ENCODE assay signal across 1 cellular context in the genomic region with DNA sequence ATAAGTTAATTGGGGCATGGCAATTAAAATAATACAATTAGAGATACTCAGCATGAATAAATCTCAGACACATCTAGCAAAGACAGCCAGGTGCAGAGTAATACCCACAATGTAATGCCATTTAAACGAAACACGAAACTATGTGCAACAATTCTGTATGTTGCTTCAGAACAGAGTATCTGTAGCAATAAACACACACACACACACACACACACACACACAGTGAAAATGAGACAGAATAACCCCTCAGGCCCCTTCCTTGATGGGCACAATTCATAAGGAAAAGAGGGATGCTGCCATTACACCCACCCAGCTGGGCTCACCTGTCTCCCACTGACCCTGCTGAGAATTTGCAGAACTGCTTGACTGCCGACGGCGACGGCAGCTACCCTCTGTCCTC.
TF ChIP-seq lines count a peak whose summit lies in the region.

No MANE protein-coding gene starts in this region.

TF ChIP-seq in GM23338, 12 proteins besides CTCF, POLR2A, EP300 and RAD21:
- TF ChIP-seq EZH2phosphoT487 (IDR thresholded peaks at IDR 0.05; ENCODE audit: unreplicated experiment) (no peak), STAT1 (IDR thresholded peaks at IDR 0.05; ENCODE audit: unreplicated experiment) (no peak), EZH2 (IDR thresholded peaks at IDR 0.05; ENCODE audit: low read depth, unreplicated experiment) (no peak), NANOG (IDR thresholded peaks at IDR 0.05; ENCODE audit: borderline replicate concordance) (no peak), POLR2AphosphoS5 (IDR thresholded peaks at IDR 0.05; ENCODE audit: low read depth) (no peak), ZNF331 (CRISPR knock-in tag; IDR thresholded peaks at IDR 0.05; ENCODE audit: low read depth) (no peak), JUNB (IDR thresholded peaks at IDR 0.05; ENCODE audit: unreplicated experiment) (no peak), CREB1 (CRISPR knock-in tag; IDR thresholded peaks at IDR 0.05; ENCODE audit: low read depth) (no peak), ZNF114 (CRISPR knock-in tag; IDR thresholded peaks at IDR 0.05) (no peak)
- TF ChIP-seq, protein P1, sequence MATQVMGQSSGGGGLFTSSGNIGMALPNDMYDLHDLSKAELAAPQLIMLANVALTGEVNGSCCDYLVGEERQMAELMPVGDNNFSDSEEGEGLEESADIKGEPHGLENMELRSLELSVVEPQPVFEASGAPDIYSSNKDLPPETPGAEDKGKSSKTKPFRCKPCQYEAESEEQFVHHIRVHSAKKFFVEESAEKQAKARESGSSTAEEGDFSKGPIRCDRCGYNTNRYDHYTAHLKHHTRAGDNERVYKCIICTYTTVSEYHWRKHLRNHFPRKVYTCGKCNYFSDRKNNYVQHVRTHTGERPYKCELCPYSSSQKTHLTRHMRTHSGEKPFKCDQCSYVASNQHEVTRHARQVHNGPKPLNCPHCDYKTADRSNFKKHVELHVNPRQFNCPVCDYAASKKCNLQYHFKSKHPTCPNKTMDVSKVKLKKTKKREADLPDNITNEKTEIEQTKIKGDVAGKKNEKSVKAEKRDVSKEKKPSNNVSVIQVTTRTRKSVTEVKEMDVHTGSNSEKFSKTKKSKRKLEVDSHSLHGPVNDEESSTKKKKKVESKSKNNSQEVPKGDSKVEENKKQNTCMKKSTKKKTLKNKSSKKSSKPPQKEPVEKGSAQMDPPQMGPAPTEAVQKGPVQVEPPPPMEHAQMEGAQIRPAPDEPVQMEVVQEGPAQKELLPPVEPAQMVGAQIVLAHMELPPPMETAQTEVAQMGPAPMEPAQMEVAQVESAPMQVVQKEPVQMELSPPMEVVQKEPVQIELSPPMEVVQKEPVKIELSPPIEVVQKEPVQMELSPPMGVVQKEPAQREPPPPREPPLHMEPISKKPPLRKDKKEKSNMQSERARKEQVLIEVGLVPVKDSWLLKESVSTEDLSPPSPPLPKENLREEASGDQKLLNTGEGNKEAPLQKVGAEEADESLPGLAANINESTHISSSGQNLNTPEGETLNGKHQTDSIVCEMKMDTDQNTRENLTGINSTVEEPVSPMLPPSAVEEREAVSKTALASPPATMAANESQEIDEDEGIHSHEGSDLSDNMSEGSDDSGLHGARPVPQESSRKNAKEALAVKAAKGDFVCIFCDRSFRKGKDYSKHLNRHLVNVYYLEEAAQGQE (IDR thresholded peaks at IDR 0.05; ENCODE audit: unreplicated experiment): no peak
- TF ChIP-seq, protein P2, sequence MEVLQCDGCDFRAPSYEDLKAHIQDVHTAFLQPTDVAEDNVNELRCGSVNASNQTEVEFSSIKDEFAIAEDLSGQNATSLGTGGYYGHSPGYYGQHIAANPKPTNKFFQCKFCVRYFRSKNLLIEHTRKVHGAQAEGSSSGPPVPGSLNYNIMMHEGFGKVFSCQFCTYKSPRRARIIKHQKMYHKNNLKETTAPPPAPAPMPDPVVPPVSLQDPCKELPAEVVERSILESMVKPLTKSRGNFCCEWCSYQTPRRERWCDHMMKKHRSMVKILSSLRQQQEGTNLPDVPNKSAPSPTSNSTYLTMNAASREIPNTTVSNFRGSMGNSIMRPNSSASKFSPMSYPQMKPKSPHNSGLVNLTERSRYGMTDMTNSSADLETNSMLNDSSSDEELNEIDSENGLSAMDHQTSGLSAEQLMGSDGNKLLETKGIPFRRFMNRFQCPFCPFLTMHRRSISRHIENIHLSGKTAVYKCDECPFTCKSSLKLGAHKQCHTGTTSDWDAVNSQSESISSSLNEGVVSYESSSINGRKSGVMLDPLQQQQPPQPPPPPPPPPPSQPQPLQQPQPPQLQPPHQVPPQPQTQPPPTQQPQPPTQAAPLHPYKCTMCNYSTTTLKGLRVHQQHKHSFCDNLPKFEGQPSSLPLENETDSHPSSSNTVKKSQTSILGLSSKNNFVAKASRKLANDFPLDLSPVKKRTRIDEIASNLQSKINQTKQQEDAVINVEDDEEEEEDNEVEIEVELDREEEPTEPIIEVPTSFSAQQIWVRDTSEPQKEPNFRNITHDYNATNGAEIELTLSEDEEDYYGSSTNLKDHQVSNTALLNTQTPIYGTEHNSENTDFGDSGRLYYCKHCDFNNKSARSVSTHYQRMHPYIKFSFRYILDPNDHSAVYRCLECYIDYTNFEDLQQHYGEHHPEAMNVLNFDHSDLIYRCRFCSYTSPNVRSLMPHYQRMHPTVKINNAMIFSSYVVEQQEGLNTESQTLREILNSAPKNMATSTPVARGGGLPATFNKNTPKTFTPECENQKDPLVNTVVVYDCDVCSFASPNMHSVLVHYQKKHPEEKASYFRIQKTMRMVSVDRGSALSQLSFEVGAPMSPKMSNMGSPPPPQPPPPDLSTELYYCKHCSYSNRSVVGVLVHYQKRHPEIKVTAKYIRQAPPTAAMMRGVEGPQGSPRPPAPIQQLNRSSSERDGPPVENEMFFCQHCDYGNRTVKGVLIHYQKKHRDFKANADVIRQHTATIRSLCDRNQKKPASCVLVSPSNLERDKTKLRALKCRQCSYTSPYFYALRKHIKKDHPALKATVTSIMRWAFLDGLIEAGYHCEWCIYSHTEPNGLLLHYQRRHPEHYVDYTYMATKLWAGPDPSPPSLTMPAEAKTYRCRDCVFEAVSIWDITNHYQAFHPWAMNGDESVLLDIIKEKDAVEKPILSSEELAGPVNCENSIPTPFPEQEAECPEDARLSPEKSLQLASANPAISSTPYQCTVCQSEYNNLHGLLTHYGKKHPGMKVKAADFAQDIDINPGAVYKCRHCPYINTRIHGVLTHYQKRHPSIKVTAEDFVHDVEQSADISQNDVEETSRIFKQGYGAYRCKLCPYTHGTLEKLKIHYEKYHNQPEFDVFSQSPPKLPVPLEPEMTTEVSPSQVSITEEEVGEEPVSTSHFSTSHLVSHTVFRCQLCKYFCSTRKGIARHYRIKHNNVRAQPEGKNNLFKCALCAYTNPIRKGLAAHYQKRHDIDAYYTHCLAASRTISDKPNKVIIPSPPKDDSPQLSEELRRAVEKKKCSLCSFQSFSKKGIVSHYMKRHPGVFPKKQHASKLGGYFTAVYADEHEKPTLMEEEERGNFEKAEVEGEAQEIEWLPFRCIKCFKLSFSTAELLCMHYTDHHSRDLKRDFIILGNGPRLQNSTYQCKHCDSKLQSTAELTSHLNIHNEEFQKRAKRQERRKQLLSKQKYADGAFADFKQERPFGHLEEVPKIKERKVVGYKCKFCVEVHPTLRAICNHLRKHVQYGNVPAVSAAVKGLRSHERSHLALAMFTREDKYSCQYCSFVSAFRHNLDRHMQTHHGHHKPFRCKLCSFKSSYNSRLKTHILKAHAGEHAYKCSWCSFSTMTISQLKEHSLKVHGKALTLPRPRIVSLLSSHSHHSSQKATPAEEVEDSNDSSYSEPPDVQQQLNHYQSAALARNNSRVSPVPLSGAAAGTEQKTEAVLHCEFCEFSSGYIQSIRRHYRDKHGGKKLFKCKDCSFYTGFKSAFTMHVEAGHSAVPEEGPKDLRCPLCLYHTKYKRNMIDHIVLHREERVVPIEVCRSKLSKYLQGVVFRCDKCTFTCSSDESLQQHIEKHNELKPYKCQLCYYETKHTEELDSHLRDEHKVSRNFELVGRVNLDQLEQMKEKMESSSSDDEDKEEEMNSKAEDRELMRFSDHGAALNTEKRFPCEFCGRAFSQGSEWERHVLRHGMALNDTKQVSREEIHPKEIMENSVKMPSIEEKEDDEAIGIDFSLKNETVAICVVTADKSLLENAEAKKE (CRISPR knock-in tag; IDR thresholded peaks at IDR 0.05): no peak
- TF ChIP-seq, protein P3, sequence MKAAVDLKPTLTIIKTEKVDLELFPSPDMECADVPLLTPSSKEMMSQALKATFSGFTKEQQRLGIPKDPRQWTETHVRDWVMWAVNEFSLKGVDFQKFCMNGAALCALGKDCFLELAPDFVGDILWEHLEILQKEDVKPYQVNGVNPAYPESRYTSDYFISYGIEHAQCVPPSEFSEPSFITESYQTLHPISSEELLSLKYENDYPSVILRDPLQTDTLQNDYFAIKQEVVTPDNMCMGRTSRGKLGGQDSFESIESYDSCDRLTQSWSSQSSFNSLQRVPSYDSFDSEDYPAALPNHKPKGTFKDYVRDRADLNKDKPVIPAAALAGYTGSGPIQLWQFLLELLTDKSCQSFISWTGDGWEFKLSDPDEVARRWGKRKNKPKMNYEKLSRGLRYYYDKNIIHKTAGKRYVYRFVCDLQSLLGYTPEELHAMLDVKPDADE (IDR thresholded peaks at IDR 0.05): no peak
